ENCODE assay signal across 20 cellular contexts in the genomic region with DNA sequence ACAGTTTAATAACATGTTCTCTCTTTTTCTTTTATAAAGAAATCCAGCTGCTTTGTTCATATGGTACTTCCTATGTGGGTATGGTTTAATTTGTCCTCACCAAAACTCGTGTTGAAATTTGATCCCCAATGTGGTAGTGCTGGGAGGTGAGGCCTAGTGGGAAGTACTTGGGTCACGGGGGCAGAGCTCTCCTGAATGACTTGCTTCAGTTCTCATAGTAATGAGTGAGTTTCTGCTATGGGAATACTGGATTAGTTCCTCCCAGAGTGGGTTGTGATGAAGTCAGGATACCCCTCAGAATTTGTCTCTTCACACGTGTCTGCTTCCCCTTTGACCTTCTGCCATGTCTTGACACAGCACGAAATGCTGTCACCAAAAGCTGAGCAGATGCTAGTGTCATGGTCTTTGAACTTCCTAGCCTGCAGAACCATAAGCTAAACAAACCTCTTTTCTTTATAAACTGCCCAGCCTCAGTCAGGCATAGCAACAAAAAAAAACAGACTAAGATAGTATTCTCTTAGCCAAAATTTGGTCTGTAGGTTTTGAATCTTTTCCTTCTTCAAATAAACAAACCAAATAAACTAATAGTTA.
DNase-seq lines count a peak whose midpoint lies in the region; ATAC-seq lines count a peak whose summit lies in the region.
"Had no signal": no experiment of that assay in that cellular context is flagged by ENCODE, and none has a peak within 500 bp of the region (broad histone marks: within the 10 kb centered on the region; RNA-seq: fewer than 3 reads in every experiment).

No MANE protein-coding gene starts in this region.

- intact Hi-C loops in cardiac septum (cut with DNase I): no loop called here

- peak; percentile 64 for DNase-seq in DMS53 (lab: John Stamatoyannopoulos, UW)
- peak; percentile 36 for DNase-seq in H4 (ENCODE audit: low spot score)
- peak; percentile 85 to 95 for DNase-seq in NCI-H524 (lab: John Stamatoyannopoulos, UW)
- peak; percentile 47 for DNase-seq in left kidney (ENCODE audit: low read depth, low spot score)
- DNase-seq in DMS153 (lab: John Stamatoyannopoulos, UW): no peak
- DNase-seq in cardiac septum (ENCODE audit: low spot score): no peak
- DNase-seq: activated CD4-positive, alpha-beta memory T cell treated with anti-CD3 and anti-CD28 coated beads for 36 hours; aorta; Caco-2; cortex of kidney; gastrocnemius medialis; hippocampal formation; lower lobe of right lung; NCI-H2081; stimulated activated CD4-positive, alpha-beta T cell treated with anti-CD3 and anti-CD28 coated beads, Interleukin-15, amount 100 ng/mL, for 24 hours; stimulated activated naive CD8-positive, alpha-beta T cell treated with anti-CD3 and anti-CD28 coated beads, Interleukin-15, Interleukin-2, amounts not matched to agents 100 U/mL and 50 U/mL, for 24 hours; SW 1271 had no signal

- no peak for ATAC-seq in HG02759 (IDR thresholded peaks at IDR 0.05; ENCODE audit: unreplicated experiment)
- ATAC-seq: activated naive CD4-positive, alpha-beta T cell treated with anti-CD3 and anti-CD28 coated beads, Interleukin-2, amount 50 U/mL, for 72 hours; gastrocnemius medialis; lower lobe of right lung; Right ventricle myocardium inferior; stimulated activated naive CD8-positive, alpha-beta T cell treated with anti-CD3 and anti-CD28 coated beads, Interleukin-15, Interleukin-2, amounts not matched to agents 100 U/mL and 50 U/mL, for 24 hours had no signal

Comparison
In these comparisons a context has a peak if more than half of its experiments do, and no peak if none do; other contexts are left out.
1. DNase-seq: peak in DMS53 (single experiment), H4 (single experiment), NCI-H524 (2 of 2) and left kidney (single experiment); none in DMS153 (single experiment) and cardiac septum (single experiment).